23 cellular contexts compared by ENCODE assay signal in genomic region chr3:147630921-147631320, GRCh38.
A peak's percentile ranks its signal among the peaks of the same experiment; 100 is the strongest.
DNase-seq lines count a peak whose midpoint lies in the region; ATAC-seq and TF ChIP-seq lines count a peak whose summit lies in the region.
"Had no signal": no experiment of that assay in that cellular context is flagged by ENCODE, and none has a peak within 500 bp of the region (broad histone marks: within the 10 kb centered on the region; RNA-seq: fewer than 3 reads in every experiment).

No MANE protein-coding gene starts in this region.

- no peaks in the 10 kb centered on the region for H3F3A ChIP-seq in smooth muscle cell (ENCODE audit: low read depth)

- no peak for TF ChIP-seq CTCF in chondrocyte (IDR thresholded peaks at IDR 0.05)
- TF ChIP-seq CTCF in smooth muscle cell (IDR thresholded peaks at IDR 0.05; ENCODE audit: borderline replicate concordance, insufficient read depth, poor library complexity, severe bottlenecking): no peak

- peak overlapping the region; percentile 16 for H3K4me2 ChIP-seq in smooth muscle cell
- H3K4me2 ChIP-seq: A549 had no signal

- peaks cover 7% of the 10 kb centered on the region for H3K4me1 Mint-ChIP-seq in chondrocyte (ENCODE audit: low read depth)
- H3K4me1 Mint-ChIP-seq: B cell, T-cell had no signal

- no peak overlapping the region for H3K9ac ChIP-seq in smooth muscle cell (ENCODE audit: low read depth)

- H3K4me3 ChIP-seq in smooth muscle cell: no peak overlapping the region
- H3K4me3 ChIP-seq: A549, MG63 had no signal

- WGBS in smooth muscle cell (ENCODE audit: low lambda C conversion rate): 89% methylated on average over 1 of the region's 1 CpG

- DNase-seq in EH (ENCODE audit: low read depth) (peak; percentile 40), OCI-M1 (lab: John Stamatoyannopoulos, UW) (peak; percentile 15), chondrocyte (ENCODE audit: low spot score) (no peak), smooth muscle cell (lab: John Stamatoyannopoulos, UW; ENCODE audit: unreplicated experiment) (no peak), nucleus accumbens (lab: John Stamatoyannopoulos, UW) (no peak)
- DNase-seq in activated T-cell treated with anti-CD3 and anti-CD28 coated beads, Interleukin-2, amount 50 U/mL, for 1 hour: no peak
- DNase-seq: CD8-positive, alpha-beta T cell; DMS 273 treated with DMSO at 0.1 percent for 48 hours; DMS79 treated with DMSO at 0.1 percent for 48 hours; H7; IMR-90; KG1; MG63; NCI-H1417; NCI-H1694; NCI-H2029 treated with DMSO at 0.1 percent for 48 hours; NCI-H526 treated with DMSO at 0.1 percent for 48 hours; T-cell had no signal

- peaks cover 5% of the 10 kb centered on the region for H3K9me3 Mint-ChIP-seq in chondrocyte (ENCODE audit: low read depth)

- H3K27me3 ChIP-seq in smooth muscle cell (ENCODE audit: low read depth): peaks cover 6% of the 10 kb centered on the region
- H3K27me3 ChIP-seq: MG63 had no signal

- no peak for ATAC-seq in HG02571 (IDR thresholded peaks at IDR 0.05; ENCODE audit: unreplicated experiment)
- ATAC-seq: A549; CD8-positive, alpha-beta T cell; Panc1; T-cell had no signal

- H2AFZ ChIP-seq in smooth muscle cell (ENCODE audit: low read depth): no peak overlapping the region

- no peaks in the 10 kb centered on the region for H3K27me3 Mint-ChIP-seq in chondrocyte (ENCODE audit: low read depth)
- H3K27me3 Mint-ChIP-seq: B cell, T-cell had no signal

- no peaks in the 10 kb centered on the region for H3K9me3 ChIP-seq in smooth muscle cell (replicated peaks; ENCODE audit: low read depth)
- H3K9me3 ChIP-seq: A549 had no signal

- no peaks in the 10 kb centered on the region for H3K36me3 ChIP-seq in smooth muscle cell (ENCODE audit: low read depth)
- H3K36me3 ChIP-seq: MG63 had no signal

- no peaks in the 10 kb centered on the region for H4K20me1 ChIP-seq in smooth muscle cell (ENCODE audit: low read depth)

- H3K27ac ChIP-seq in smooth muscle cell (ENCODE audit: low read depth): no peak overlapping the region
- H3K27ac ChIP-seq: A549, C4-2B had no signal

- peak overlapping the region; percentile 8 for H3K27ac Mint-ChIP-seq in chondrocyte (ENCODE audit: unreplicated experiment)
- H3K27ac Mint-ChIP-seq: B cell; CD8-positive, alpha-beta T cell; T-cell had no signal

- H3K4me3 Mint-ChIP-seq in chondrocyte (ENCODE audit: unreplicated experiment): no peak overlapping the region
- H3K4me3 Mint-ChIP-seq: B cell; CD8-positive, alpha-beta T cell; T-cell had no signal

- H3K36me3 Mint-ChIP-seq in chondrocyte (ENCODE audit: low read depth): peaks cover 4% of the 10 kb centered on the region
- H3K36me3 Mint-ChIP-seq: CD8-positive, alpha-beta T cell; T-cell had no signal

- H3K79me2 ChIP-seq in smooth muscle cell (ENCODE audit: low read depth): no peaks in the 10 kb centered on the region

- H3K4me1 ChIP-seq in smooth muscle cell (ENCODE audit: low read depth): no peaks in the 10 kb centered on the region
- H3K4me1 ChIP-seq: A549 had no signal

Comparison
In these comparisons a context has a peak if more than half of its experiments do, and no peak if none do; other contexts are left out.
1. DNase-seq: peak in EH (single experiment) and OCI-M1 (single experiment); none in chondrocyte (single experiment), smooth muscle cell (single experiment), nucleus accumbens (0 of 56) and activated T-cell treated with anti-CD3 and anti-CD28 coated beads, Interleukin-2, amount 50 U/mL, for 1 hour (single experiment).